ENCODE assay signal across 2 cellular contexts in the genomic region with DNA sequence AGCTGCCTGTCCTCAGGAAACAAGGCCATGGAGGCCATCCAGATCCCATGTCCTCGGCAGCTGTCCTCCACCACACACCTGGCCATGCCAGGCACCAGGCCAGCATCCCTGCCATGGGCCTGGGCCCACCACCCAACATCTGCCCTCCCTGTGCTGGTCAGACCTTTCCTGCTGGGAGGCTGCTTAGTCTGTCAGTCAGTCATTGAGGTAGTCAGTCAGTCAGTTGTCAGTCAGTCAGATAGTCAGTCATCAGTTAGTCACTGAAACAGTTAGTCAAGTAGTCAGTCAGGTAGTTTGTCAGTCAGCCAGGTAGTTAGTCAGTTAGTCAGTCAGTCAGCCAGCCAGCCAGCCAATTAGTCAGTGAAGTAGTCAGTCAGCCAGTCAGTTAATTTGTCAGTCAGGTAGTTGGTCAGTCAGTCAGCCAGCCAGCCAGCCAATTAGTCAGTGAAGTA.
TF ChIP-seq lines count a peak whose summit lies in the region.

No MANE protein-coding gene starts in this region.

TF ChIP-seq in GM12891, 5 proteins besides CTCF, POLR2A, EP300 and RAD21:
- TF ChIP-seq POLR2AphosphoS5 (IDR thresholded peaks at IDR 0.05; ENCODE audit: low read depth, low read length) = no peak
- no peak for TF ChIP-seq SPI1 (IDR thresholded peaks at IDR 0.05; ENCODE audit: low read depth, low read length)
- TF ChIP-seq PAX5 (IDR thresholded peaks at IDR 0.05; ENCODE audit: insufficient read depth, low read length, severe bottlenecking) = no peak
- no peak for TF ChIP-seq TAF1 (IDR thresholded peaks at IDR 0.05; ENCODE audit: low read depth, low read length)
- no peak for TF ChIP-seq POU2F2 (IDR thresholded peaks at IDR 0.05; ENCODE audit: low read depth, low read length)

TF ChIP-seq in GM12878, 131 proteins besides CTCF, POLR2A, EP300 and RAD21:
- TF ChIP-seq, protein P1, sequence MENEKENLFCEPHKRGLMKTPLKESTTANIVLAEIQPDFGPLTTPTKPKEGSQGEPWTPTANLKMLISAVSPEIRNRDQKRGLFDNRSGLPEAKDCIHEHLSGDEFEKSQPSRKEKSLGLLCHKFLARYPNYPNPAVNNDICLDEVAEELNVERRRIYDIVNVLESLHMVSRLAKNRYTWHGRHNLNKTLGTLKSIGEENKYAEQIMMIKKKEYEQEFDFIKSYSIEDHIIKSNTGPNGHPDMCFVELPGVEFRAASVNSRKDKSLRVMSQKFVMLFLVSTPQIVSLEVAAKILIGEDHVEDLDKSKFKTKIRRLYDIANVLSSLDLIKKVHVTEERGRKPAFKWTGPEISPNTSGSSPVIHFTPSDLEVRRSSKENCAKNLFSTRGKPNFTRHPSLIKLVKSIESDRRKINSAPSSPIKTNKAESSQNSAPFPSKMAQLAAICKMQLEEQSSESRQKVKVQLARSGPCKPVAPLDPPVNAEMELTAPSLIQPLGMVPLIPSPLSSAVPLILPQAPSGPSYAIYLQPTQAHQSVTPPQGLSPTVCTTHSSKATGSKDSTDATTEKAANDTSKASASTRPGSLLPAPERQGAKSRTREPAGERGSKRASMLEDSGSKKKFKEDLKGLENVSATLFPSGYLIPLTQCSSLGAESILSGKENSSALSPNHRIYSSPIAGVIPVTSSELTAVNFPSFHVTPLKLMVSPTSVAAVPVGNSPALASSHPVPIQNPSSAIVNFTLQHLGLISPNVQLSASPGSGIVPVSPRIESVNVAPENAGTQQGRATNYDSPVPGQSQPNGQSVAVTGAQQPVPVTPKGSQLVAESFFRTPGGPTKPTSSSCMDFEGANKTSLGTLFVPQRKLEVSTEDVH (IDR thresholded peaks at IDR 0.05; ENCODE audit: low read depth, partially characterized antibody) = no peak
- TF ChIP-seq, protein P2, sequence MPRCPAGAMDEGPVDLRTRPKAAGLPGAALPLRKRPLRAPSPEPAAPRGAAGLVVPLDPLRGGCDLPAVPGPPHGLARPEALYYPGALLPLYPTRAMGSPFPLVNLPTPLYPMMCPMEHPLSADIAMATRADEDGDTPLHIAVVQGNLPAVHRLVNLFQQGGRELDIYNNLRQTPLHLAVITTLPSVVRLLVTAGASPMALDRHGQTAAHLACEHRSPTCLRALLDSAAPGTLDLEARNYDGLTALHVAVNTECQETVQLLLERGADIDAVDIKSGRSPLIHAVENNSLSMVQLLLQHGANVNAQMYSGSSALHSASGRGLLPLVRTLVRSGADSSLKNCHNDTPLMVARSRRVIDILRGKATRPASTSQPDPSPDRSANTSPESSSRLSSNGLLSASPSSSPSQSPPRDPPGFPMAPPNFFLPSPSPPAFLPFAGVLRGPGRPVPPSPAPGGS (IDR thresholded peaks at IDR 0.05; ENCODE audit: borderline replicate concordance, insufficient read depth, low read depth, low read length, poor library complexity, severe bottlenecking) = peak; percentile 85
TF ChIP-seq in GM12878: peak in this region for 1.
